Comparison of ENCODE assay signal across 10 cellular contexts in the genomic region with DNA sequence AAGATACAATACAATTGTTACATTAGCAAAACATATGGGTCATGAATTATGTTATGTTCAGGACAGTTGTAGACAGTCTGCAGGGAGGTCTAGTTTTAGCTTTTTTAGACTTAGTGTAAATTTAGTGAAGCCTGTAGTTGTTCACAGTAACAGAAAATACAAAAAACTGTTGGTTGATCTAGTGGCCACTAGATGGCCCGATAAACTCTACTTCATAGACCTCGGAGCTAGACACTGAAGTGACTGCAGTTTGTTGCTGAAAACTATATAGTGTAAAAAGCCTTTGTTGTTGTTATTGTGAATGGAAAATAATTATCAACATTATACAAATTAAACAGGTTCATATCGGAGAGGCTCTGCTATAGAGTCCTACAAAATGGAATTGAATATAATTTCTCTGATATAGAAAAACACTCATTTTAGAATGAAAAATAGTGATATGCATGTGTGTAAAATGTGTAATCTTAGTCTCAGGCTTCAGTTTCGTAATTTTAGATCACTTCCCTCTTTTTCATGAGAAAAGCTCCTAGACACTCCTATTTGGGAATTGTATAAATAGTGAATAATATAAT. TPM values are rescaled to one million over a fixed set of nuclear protein-coding genes. Genes with fewer than 3 reads are reported as not detected.
DNase-seq lines count a peak whose midpoint lies in the region; ATAC-seq, FAIRE-seq and TF ChIP-seq lines count a peak whose summit lies in the region.
"Had no signal": no experiment of that assay in that cellular context is flagged by ENCODE, and none has a peak within 500 bp of the region (broad histone marks: within the 10 kb centered on the region; RNA-seq: fewer than 3 reads in every experiment).

No MANE protein-coding gene starts in this region.

- no peak overlapping the region for H3K4me3 Mint-ChIP-seq in activated CD8-positive, alpha-beta T cell treated with anti-CD3 and anti-CD28 coated beads for 36 hours

- intact Hi-C loops in PC-3 (cut with micrococcal nuclease) = no loop called here
- intact Hi-C loops in activated CD8-positive, alpha-beta T cell treated with anti-CD3 and anti-CD28 coated beads for 36 hours (cut with micrococcal nuclease) = no loop called here

- H3K9me3 ChIP-seq in PC-3 (ENCODE audit: low read length) = no peaks in the 10 kb centered on the region

- no peak overlapping the region for H3K9ac ChIP-seq in PC-3 (ENCODE audit: low read length)
- H3K9ac ChIP-seq: parathyroid adenoma had no signal

- H3K4me2 ChIP-seq in PC-3 (ENCODE audit: low read length) = no peak overlapping the region

- H3K27me3 Mint-ChIP-seq in activated CD8-positive, alpha-beta T cell treated with anti-CD3 and anti-CD28 coated beads for 36 hours = peaks cover 3% of the 10 kb centered on the region

- no TSS peak for BruUV-seq in PC-3 (replicated peaks; lab: Mats Ljungman, UMichigan)

- H3K4me1 Mint-ChIP-seq in activated CD8-positive, alpha-beta T cell treated with anti-CD3 and anti-CD28 coated beads for 36 hours (ENCODE audit: low read depth) = no peaks in the 10 kb centered on the region

- peak; percentile 61 for ATAC-seq in PC-3
- ATAC-seq in HG02588 (IDR thresholded peaks at IDR 0.05; ENCODE audit: unreplicated experiment) = no peak
- no peak for ATAC-seq in HG03460 (IDR thresholded peaks at IDR 0.05; ENCODE audit: unreplicated experiment)
- ATAC-seq in activated CD8-positive, alpha-beta T cell treated with anti-CD3 and anti-CD28 coated beads for 36 hours = no peak

- POLR2A ChIA-PET in PC-3 (lab: Charles Lee; ENCODE audit: unreplicated experiment) = no interaction called here
- POLR2A ChIA-PET in activated CD8-positive, alpha-beta T cell treated with anti-CD3 and anti-CD28 coated beads for 36 hours (lab: Charles Lee) = no interaction called here

- FAIRE-seq in GM19239 (lab: Jason Lieb, UNC) = no peak

- H4K20me1 ChIP-seq in PC-3 (ENCODE audit: low read length) = no peaks in the 10 kb centered on the region

- no peaks in the 10 kb centered on the region for H3K9me3 Mint-ChIP-seq in activated CD8-positive, alpha-beta T cell treated with anti-CD3 and anti-CD28 coated beads for 36 hours

- no peaks in the 10 kb centered on the region for H3K36me3 Mint-ChIP-seq in activated CD8-positive, alpha-beta T cell treated with anti-CD3 and anti-CD28 coated beads for 36 hours (ENCODE audit: low read depth)

- no peaks in the 10 kb centered on the region for H3K4me1 ChIP-seq in PC-3 (ENCODE audit: insufficient read depth, low read length)
- H3K4me1 ChIP-seq: parathyroid adenoma had no signal

- TF ChIP-seq CTCF in PC-3 (conservative IDR thresholded peaks at IDR 0.05; ENCODE audit: low read depth, low read length) = peak; percentile 71
- no peak for TF ChIP-seq CTCF in activated CD8-positive, alpha-beta T cell treated with anti-CD3 and anti-CD28 coated beads for 36 hours (IDR thresholded peaks at IDR 0.05)

- CTCF ChIA-PET in PC-3 (lab: Charles Lee) = no interaction called here
- CTCF ChIA-PET in activated CD8-positive, alpha-beta T cell treated with anti-CD3 and anti-CD28 coated beads for 36 hours (lab: Charles Lee) = interaction anchor here (1.0 to 1.5 kb wide), 4 partner anchors 9 to 249 kb away, joined by 3 to 7 read pairs (median 4); no protein-coding TSS in a partner anchor

- H3K27ac ChIP-seq in PC-3 (ENCODE audit: low read length) = no peak overlapping the region
- H3K27ac ChIP-seq: parathyroid adenoma had no signal

- H3K79me2 ChIP-seq in PC-3 (ENCODE audit: low read length) = no peaks in the 10 kb centered on the region
- H3K79me2 ChIP-seq: parathyroid adenoma had no signal

- H3K27ac Mint-ChIP-seq in activated CD8-positive, alpha-beta T cell treated with anti-CD3 and anti-CD28 coated beads for 36 hours = no peak overlapping the region

- H3K36me3 ChIP-seq in H7 (replicated peaks; ENCODE audit: control insufficient read depth, insufficient read depth, low read length) (no peaks in the 10 kb centered on the region), PC-3 (ENCODE audit: low read depth, low read length) (no peaks in the 10 kb centered on the region)

- peak; percentile 13 for DNase-seq in A172 (ENCODE audit: low spot score)
- DNase-seq in H7 = peak; percentile 56
- DNase-seq in PC-3 = peak; percentile 41
- DNase-seq in globus pallidus (ENCODE audit: low spot score) = peak; percentile 20
- DNase-seq in activated CD8-positive, alpha-beta T cell treated with anti-CD3 and anti-CD28 coated beads for 36 hours = no peak
- DNase-seq in GM19239 (ENCODE audit: insufficient read length, low spot score) = no peak
- DNase-seq: NCI-H446 treated with DMSO at 0.1 percent for 48 hours had no signal

- H3K9me2 ChIP-seq in PC-3 (replicated peaks; ENCODE audit: low read length) = no peaks in the 10 kb centered on the region

- H3F3A ChIP-seq in PC-3 (ENCODE audit: low read length, unreplicated experiment) = no peaks in the 10 kb centered on the region

- H3K27me3 ChIP-seq in H7 (ENCODE audit: control insufficient read depth, insufficient read depth, low read length) (peaks cover 35% of the 10 kb centered on the region), PC-3 (ENCODE audit: low read length) (no peaks in the 10 kb centered on the region)

- no peak overlapping the region for H2AFZ ChIP-seq in PC-3 (ENCODE audit: low read length)
- H2AFZ ChIP-seq: parathyroid adenoma had no signal

- H3K4me3 ChIP-seq in H7 (ENCODE audit: insufficient read depth, low read depth, low read length) (no peak overlapping the region), PC-3 (ENCODE audit: low read length) (no peak overlapping the region)

RNA-seq across cellular contexts. Expression of a gene that starts 18.3 kb away (rescaled TPM):
- not detected in 2 replicates for total RNA-seq in A172 (2014; rRNA removed; shearing (Covaris generic))
- total RNA-seq in H7 (2014; rRNA removed; shearing (Covaris generic)) = 1.1 and 1.7 TPM in 2 replicates
- not detected in 2 replicates for total RNA-seq in PC-3 (2014; rRNA removed)
- not detected for total RNA-seq in activated CD8-positive, alpha-beta T cell treated with anti-CD3 and anti-CD28 coated beads for 36 hours

RNA-seq across cellular contexts. Expression of a gene that starts 57.8 kb away (rescaled TPM):
- total RNA-seq in A172 (2014; rRNA removed; shearing (Covaris generic)) = not detected in 2 replicates
- 42.8 and 53.5 TPM in 2 replicates for total RNA-seq in H7 (2014; rRNA removed; shearing (Covaris generic))
- not detected in 2 replicates for total RNA-seq in PC-3 (2014; rRNA removed)
- 1 to 10 TPM; 2.6 to 3.0 TPM for total RNA-seq in activated CD8-positive, alpha-beta T cell treated with anti-CD3 and anti-CD28 coated beads for 36 hours

Comparison
In these comparisons a context has a peak if more than half of its experiments do, and no peak if none do; other contexts are left out.
1. DNase-seq: peak in A172 (single experiment), H7 (single experiment), PC-3 (single experiment) and globus pallidus (single experiment); none in activated CD8-positive, alpha-beta T cell treated with anti-CD3 and anti-CD28 coated beads for 36 hours (single experiment) and GM19239 (single experiment).
2. RNA of a gene that starts 57.8 kb away (total RNA-seq): 42.8 to 53.5 TPM in H7; 2.6 to 3.0 TPM in activated CD8-positive, alpha-beta T cell treated with anti-CD3 and anti-CD28 coated beads for 36 hours, not detected in A172 and not detected in PC-3; every median in the first group is over 10 times any median in the second.